ENCODE assay signal across 1 cellular context in genomic region chr3:138417559-138417982, GRCh38.
TF ChIP-seq lines count a peak whose summit lies in the region.

No MANE protein-coding gene starts in this region.

TF ChIP-seq in HepG2, 621 proteins besides CTCF, POLR2A, EP300 and RAD21 (continued from another document):
- peak; percentile 71 to 79 for TF ChIP-seq MAFK (conservative IDR thresholded peaks at IDR 0.05 in 1 of 2, IDR thresholded peaks at IDR 0.05 in 1 of 2; ENCODE audit: low read length in 2 of 2)
- TF ChIP-seq SKIL (CRISPR knock-in tag; IDR thresholded peaks at IDR 0.05; ENCODE audit: borderline replicate concordance) = no peak
- peak; percentile 83 for TF ChIP-seq STAG1 (CRISPR knock-in tag; IDR thresholded peaks at IDR 0.05)
- no peak for TF ChIP-seq ZNF790 (CRISPR knock-in tag; IDR thresholded peaks at IDR 0.05; ENCODE audit: borderline replicate concordance)
- peak; percentile 49; the same call in 1 of the 2 replicates for TF ChIP-seq ZFX (CRISPR knock-in tag; IDR thresholded peaks at IDR 0.05; ENCODE audit: low read depth)
- 0 out of 2 replicates have a peak, but pooled peaks have one; percentile 28 for TF ChIP-seq ZFY (CRISPR knock-in tag; IDR thresholded peaks at IDR 0.05)
- TF ChIP-seq SALL1 (CRISPR knock-in tag; IDR thresholded peaks at IDR 0.05) = 0 out of 2 replicates have a peak, but pooled peaks have one; percentile 6
- no peak for TF ChIP-seq DBP (CRISPR knock-in tag; IDR thresholded peaks at IDR 0.05; ENCODE audit: not compliant biosample characterization)
- TF ChIP-seq SMC3 (IDR thresholded peaks at IDR 0.05; ENCODE audit: low read length) = peak; percentile 91
- no peak for TF ChIP-seq MAZ (IDR thresholded peaks at IDR 0.05; ENCODE audit: borderline replicate concordance, low read depth, low read length)
- TF ChIP-seq MAZ (CRISPR knock-in tag; IDR thresholded peaks at IDR 0.05; ENCODE audit: low read depth) = no peak
- no peak for TF ChIP-seq ZSCAN5A (CRISPR knock-in tag; IDR thresholded peaks at IDR 0.05; ENCODE audit: borderline replicate concordance)
- TF ChIP-seq ZNF292 (CRISPR knock-in tag; IDR thresholded peaks at IDR 0.05; ENCODE audit: borderline replicate concordance, low read depth) = no peak
- TF ChIP-seq CREM (IDR thresholded peaks at IDR 0.05) = no peak
- TF ChIP-seq CREM (CRISPR knock-in tag; IDR thresholded peaks at IDR 0.05) = no peak
- no peak for TF ChIP-seq ZUFSP (CRISPR knock-in tag; IDR thresholded peaks at IDR 0.05; ENCODE audit: borderline replicate concordance)
- 0 out of 4 replicates have a peak, but pooled peaks of 1 of the 2 experiments have one; percentile 57 for TF ChIP-seq HMGXB4 (CRISPR knock-in tag; IDR thresholded peaks at IDR 0.05; ENCODE audit: borderline replicate concordance in 1 of 2, low read depth in 1 of 2)
- no peak for TF ChIP-seq ZNF235 (CRISPR knock-in tag; IDR thresholded peaks at IDR 0.05; ENCODE audit: borderline replicate concordance)
